11 cellular contexts compared by ENCODE assay signal in genomic region chr19:408441-409005, GRCh38. TPM values are rescaled to one million over a fixed set of nuclear protein-coding genes. Genes with fewer than 3 reads are reported as not detected.
DNase-seq lines count a peak whose midpoint lies in the region; ATAC-seq and TF ChIP-seq lines count a peak whose summit lies in the region.
"Had no signal": no experiment of that assay in that cellular context is flagged by ENCODE, and none has a peak within 500 bp of the region (broad histone marks: within the 10 kb centered on the region; RNA-seq: fewer than 3 reads in every experiment).

No MANE protein-coding gene starts in this region.

- H3K18ac ChIP-seq in trophoblast cell (ENCODE audit: low read length): peak overlapping the region; percentile 57

- H2AK5ac ChIP-seq in trophoblast cell (ENCODE audit: low read length): no peak overlapping the region

- H3K9ac ChIP-seq in trophoblast cell (ENCODE audit: low read length): no peak overlapping the region

- H2BK12ac ChIP-seq in trophoblast cell (ENCODE audit: low read length): no peak overlapping the region

- H3K4me2 ChIP-seq in trophoblast cell (ENCODE audit: low read length): peak overlapping the region; percentile 80

- peaks cover 12% of the 10 kb centered on the region for H3K27me3 ChIP-seq in trophoblast cell (ENCODE audit: insufficient read depth, low read length)

- H3K79me2 ChIP-seq in trophoblast cell (ENCODE audit: control insufficient read depth, insufficient read depth, low read length, poor library complexity): no peaks in the 10 kb centered on the region

- no CpG with 5 or more reads among the region's 41 CpGs for WGBS in trophoblast cell (ENCODE audit: extremely low coverage, insufficient coverage, insufficient read length)

- peaks cover 9% of the 10 kb centered on the region for H3K9me3 ChIP-seq in trophoblast cell (ENCODE audit: insufficient read depth, low read depth, low read length)

- H3K4me3 ChIP-seq in NB4 (ENCODE audit: low read depth, low read length) (no peak overlapping the region), fibroblast of villous mesenchyme (ENCODE audit: low read depth, low read length) (peak overlapping the region; percentile 25), trophoblast cell (ENCODE audit: low read depth, low read length) (peak overlapping the region; percentile 68)

- TF ChIP-seq POLR2A in NB4 (IDR thresholded peaks at IDR 0.05; ENCODE audit: extremely low read depth, insufficient read length) (no peak), GM18505 (IDR thresholded peaks at IDR 0.05; ENCODE audit: borderline replicate concordance, extremely low read depth, insufficient read depth, insufficient read length) (no peak)

- no peak overlapping the region for H2BK5ac ChIP-seq in trophoblast cell (ENCODE audit: low read depth, low read length, poor library complexity)

- H3K4me1 ChIP-seq in trophoblast cell (ENCODE audit: control insufficient read depth in 1 of 2, insufficient read depth in 2 of 2, low read length in 2 of 2): no peaks in the 10 kb centered on the region

- peak overlapping the region; percentile 61 for H4K8ac ChIP-seq in trophoblast cell (ENCODE audit: low read depth, low read length)

- DNase-seq in COR-L47 (lab: John Stamatoyannopoulos, UW) (peak; percentile 27), NB4 (ENCODE audit: low read depth) (peak; percentile 19), fibroblast of villous mesenchyme (ENCODE audit: low read depth) (no peak), trophoblast cell (no peak), SK-N-DZ (ENCODE audit: low spot score) (no peak), amygdala (lab: John Stamatoyannopoulos, UW) (no peak)
- no peak for DNase-seq in activated CD4-positive, alpha-beta T cell treated with anti-CD3 and anti-CD28 coated beads, Interleukin-2, amount 50 U/mL, for 4 hours
- DNase-seq: activated CD4-positive, alpha-beta memory T cell treated with anti-CD3 and anti-CD28 coated beads, Interleukin-2, amount 10 ng/mL, durations not matched to agents 7 days and 5 days; cortex of kidney; NCI-H2171 had no signal

- peaks cover 2% of the 10 kb centered on the region for H3K79me1 ChIP-seq in trophoblast cell (ENCODE audit: low read length)

- H4K12ac ChIP-seq in trophoblast cell (ENCODE audit: low read depth, low read length): no peak overlapping the region

- H3K23ac ChIP-seq in trophoblast cell (ENCODE audit: low read length): no peak overlapping the region

- ATAC-seq in GM18505 (IDR thresholded peaks at IDR 0.05; ENCODE audit: unreplicated experiment): no peak

- H3K27ac ChIP-seq in trophoblast cell (ENCODE audit: low read depth, low read length): no peak overlapping the region

- H3K14ac ChIP-seq in trophoblast cell (ENCODE audit: low read length): no peak overlapping the region

- peak overlapping the region; percentile 62 for H4K91ac ChIP-seq in trophoblast cell (ENCODE audit: low read depth, low read length)

- no peak overlapping the region for H3K4ac ChIP-seq in trophoblast cell (ENCODE audit: low read depth, low read length)

- no peak overlapping the region for H2AFZ ChIP-seq in trophoblast cell (ENCODE audit: insufficient read depth, low read length, poor library complexity)

- H2BK120ac ChIP-seq in trophoblast cell (ENCODE audit: insufficient read depth, low read length, poor library complexity): no peak overlapping the region

- H3K36me3 ChIP-seq in trophoblast cell (ENCODE audit: control insufficient read depth in 1 of 2, insufficient read depth in 2 of 2, low read length in 2 of 2): no peaks in the 10 kb centered on the region

- TF ChIP-seq CTCF in NB4 (IDR thresholded peaks at IDR 0.05; ENCODE audit: low read depth, low read length) (no peak), fibroblast of villous mesenchyme (IDR thresholded peaks at IDR 0.05; ENCODE audit: insufficient read depth, low read depth, low read length) (no peak)

RNA-seq across cellular contexts. Expression of gene C2CD4C, which starts 0.4 kb away (rescaled TPM):
- not detected in 2 replicates for total RNA-seq in fibroblast of villous mesenchyme
- polyA plus RNA-seq in trophoblast cell (2013): 1.4 and 1.7 TPM in 2 replicates
- 8.0 and 11.7 TPM in 2 replicates for polyA plus RNA-seq in SK-N-DZ (2014; cell fraction: cytosol; rRNA removed)
- polyA plus RNA-seq in SK-N-DZ (2014; cell fraction: nucleus; rRNA removed): 26.7 and 31.2 TPM in 2 replicates

RNA-seq across cellular contexts. Expression of gene SHC2, which starts 52.3 kb away (rescaled TPM):
- 0.32 and 0.43 TPM in 2 replicates for total RNA-seq in fibroblast of villous mesenchyme
- 18.7 and 19.2 TPM in 2 replicates for polyA plus RNA-seq in trophoblast cell (2013)
- 18.4 and 19.9 TPM in 2 replicates for polyA plus RNA-seq in SK-N-DZ (2014; cell fraction: cytosol; rRNA removed)
- 143 and 144 TPM in 2 replicates for polyA plus RNA-seq in SK-N-DZ (2014; cell fraction: nucleus; rRNA removed)
- total RNA-seq: activated CD4-positive, alpha-beta memory T cell treated with anti-CD3 and anti-CD28 coated beads, Interleukin-2, amount 10 ng/mL, durations not matched to agents 7 days and 5 days had no signal

Comparison
In these comparisons a context has a peak if more than half of its experiments do, and no peak if none do; other contexts are left out.
1. DNase-seq: peak in COR-L47 (single experiment) and NB4 (single experiment); none in fibroblast of villous mesenchyme (single experiment), trophoblast cell (0 of 2), SK-N-DZ (single experiment), activated CD4-positive, alpha-beta T cell treated with anti-CD3 and anti-CD28 coated beads, Interleukin-2, amount 50 U/mL, for 4 hours (0 of 2) and amygdala (0 of 56).